In genomic region chr1:181260271-181260670, GRCh38 we compare ENCODE assay signal across 6 cellular contexts.
"Had no signal": no experiment of that assay in that cellular context is flagged by ENCODE, and none has a peak within 500 bp of the region (broad histone marks: within the 10 kb centered on the region; RNA-seq: fewer than 3 reads in every experiment).

No MANE protein-coding gene starts in this region.

- H2AFZ ChIP-seq: GM23338 had no signal

- H3K4me3 ChIP-seq: GM23338, K562 had no signal

- H3K4me3 Mint-ChIP-seq: GM23338, H9 had no signal

- H3K27ac ChIP-seq: HL-60 had no signal

- H3K4me2 ChIP-seq: GM23338 had no signal

- H3K27ac Mint-ChIP-seq: GM23338, H9 had no signal

- ATAC-seq: GM23338, HepG2, K562 had no signal

- DNase-seq: H9, HCEC 1CT had no signal
